Comparison of ENCODE assay signal across 1 cellular context in the genomic region with DNA sequence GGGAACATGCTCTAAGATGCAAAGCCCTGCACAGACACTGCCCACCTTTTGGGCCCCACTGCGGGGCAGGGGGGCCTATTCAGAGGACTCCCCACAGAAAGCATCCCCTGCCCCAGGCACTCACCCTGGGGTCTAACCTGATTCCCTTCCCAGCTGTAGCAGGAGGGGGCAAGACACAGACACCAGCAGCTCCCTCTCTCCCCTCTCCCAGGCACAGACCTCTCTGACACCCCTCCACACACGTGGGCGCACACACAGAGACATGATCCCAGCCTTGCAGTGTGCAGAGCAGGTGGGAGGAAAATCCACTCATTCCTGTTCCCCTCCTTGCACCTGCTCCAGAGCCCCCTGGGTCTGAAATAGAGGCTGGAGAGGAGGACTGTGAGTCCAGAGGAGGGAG.
TF ChIP-seq lines count a peak whose summit lies in the region.

No MANE protein-coding gene starts in this region.

TF ChIP-seq in WTC11, 78 proteins besides CTCF, POLR2A, EP300 and RAD21 (continued from another document):
- TF ChIP-seq FOXK1 (CRISPR knock-in tag; IDR thresholded peaks at IDR 0.05) (no peak), ZNF423 (CRISPR knock-in tag; IDR thresholded peaks at IDR 0.05) (no peak)
TF ChIP-seq in WTC11: peak in this region for 0.
